In the genomic region with DNA sequence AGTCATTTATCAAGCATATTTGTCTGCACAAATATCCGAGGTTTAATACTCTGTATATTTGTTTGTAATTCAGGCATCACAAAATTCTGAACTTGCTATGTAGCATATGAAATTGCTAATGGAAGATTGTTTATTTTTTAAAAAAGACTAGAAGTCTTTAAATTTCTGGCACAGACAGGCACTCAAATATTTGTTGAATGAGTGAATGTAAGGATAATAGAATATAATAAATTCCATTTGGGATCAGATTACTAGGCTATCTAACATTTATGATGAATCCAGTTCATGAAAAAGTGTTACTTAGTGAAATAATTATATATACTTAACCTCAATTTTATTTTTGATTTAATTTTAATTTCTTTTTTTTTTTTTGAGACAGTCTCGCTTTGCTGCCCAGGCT, we compare ENCODE assay signal across 12 cellular contexts.
"Had no signal": no experiment of that assay in that cellular context is flagged by ENCODE, and none has a peak within 500 bp of the region (broad histone marks: within the 10 kb centered on the region; RNA-seq: fewer than 3 reads in every experiment).

No MANE protein-coding gene starts in this region.

- H2AFZ ChIP-seq: parathyroid adenoma had no signal

- DNase-seq: activated CD4-positive, alpha-beta T cell treated with anti-CD3 and anti-CD28 coated beads, Interleukin-2, amount 50 U/mL, for 48 hours; activated naive CD4-positive, alpha-beta T cell treated with anti-CD3 and anti-CD28 coated beads for 36 hours; mammary epithelial cell; T-helper 1 cell; tibial artery; uterus had no signal

- H3K27ac ChIP-seq: cardiac muscle cell, gastroesophageal sphincter, parathyroid adenoma, tibial artery, uterus had no signal

- H3K4me1 ChIP-seq: gastroesophageal sphincter, parathyroid adenoma, uterus had no signal

- H3K27me3 ChIP-seq: cardiac muscle cell, gastroesophageal sphincter, tibial artery, uterus had no signal

- H3K9ac ChIP-seq: parathyroid adenoma had no signal

- H3K36me3 ChIP-seq: cardiac muscle cell, gastroesophageal sphincter, tibial artery, uterus had no signal

- H3K79me2 ChIP-seq: parathyroid adenoma had no signal

- H3K9me3 ChIP-seq: gastroesophageal sphincter, tibial artery, uterus had no signal

- H3K4me3 ChIP-seq: cardiac muscle cell, gastroesophageal sphincter, tibial artery, uterus had no signal

- ATAC-seq: esophagus mucosa; gastroesophageal sphincter; left lobe of liver; stimulated activated effector memory CD8-positive, alpha-beta T cell treated with anti-CD3 and anti-CD28 coated beads, Interleukin-12 subunit alpha, Interleukin-12 subunit beta, amount 100 ng/mL, for 72 hours had no signal
